ENCODE assay signal across 8 cellular contexts in genomic region chr10:94630017-94630688, GRCh38. TPM values are rescaled to one million over a fixed set of nuclear protein-coding genes. Genes with fewer than 3 reads are reported as not detected.
DNase-seq lines count a peak whose midpoint lies in the region; ATAC-seq and TF ChIP-seq lines count a peak whose summit lies in the region.

No MANE protein-coding gene starts in this region.

- H3K27ac ChIP-seq in adrenal gland (no peak overlapping the region), left lung (no peak overlapping the region), sigmoid colon (no peak overlapping the region)

- no peaks in the 10 kb centered on the region for H3K27me3 ChIP-seq in adrenal gland
- H3K27me3 ChIP-seq in left lung = no peaks in the 10 kb centered on the region
- H3K27me3 ChIP-seq in sigmoid colon = no peaks in the 10 kb centered on the region

- H3K4me3 ChIP-seq in adrenal gland (no peak overlapping the region), left lung (no peak overlapping the region), sigmoid colon (no peak overlapping the region)

- H3K9me3 ChIP-seq in adrenal gland (replicated peaks in 1 of 3) (no peaks in the 10 kb centered on the region), left lung (peaks cover 0 to 11% of the 10 kb centered on the region in 2 donors), sigmoid colon (no peaks in the 10 kb centered on the region)

- intact Hi-C loops in adrenal gland (cut with DNase I) (no loop called here), left lung (cut with DNase I) (no loop called here), sigmoid colon (cut with DNase I) (no loop called here)

- TF ChIP-seq CTCF in adrenal gland (IDR thresholded peaks at IDR 0.05) (peak; percentile 35 to 61 (median 42)), left lung (IDR thresholded peaks at IDR 0.05) (peak; percentile 47 to 55), sigmoid colon (IDR thresholded peaks at IDR 0.05) (peak in 2 of 4 experiments; percentile 12 to 38)

- TF ChIP-seq EP300 in sigmoid colon (IDR thresholded peaks at IDR 0.05) = no peak

- no peak for TF ChIP-seq POLR2A in adrenal gland (IDR thresholded peaks at IDR 0.05)
- no peak for TF ChIP-seq POLR2A in GM18505 (IDR thresholded peaks at IDR 0.05; ENCODE audit: borderline replicate concordance, extremely low read depth, insufficient read depth, insufficient read length)
- TF ChIP-seq POLR2A in sigmoid colon (IDR thresholded peaks at IDR 0.05) = no peak

- ATAC-seq in left lung (peak; percentile 59), GM18505 (IDR thresholded peaks at IDR 0.05; ENCODE audit: unreplicated experiment) (no peak)

- DNase-seq in SIG-M5 treated with dmso at 0.1 percent for 504 hours (lab: John Stamatoyannopoulos, UW; ENCODE audit: unreplicated experiment) (peak; percentile 24), SIG-M5 (lab: John Stamatoyannopoulos, UW) (no peak), M059J (ENCODE audit: low read depth) (peak; percentile 19), adrenal gland (no peak), left lung (no peak), sigmoid colon (no peak)
- no peak for DNase-seq in stimulated activated naive CD4-positive, alpha-beta T cell treated with Interleukin-2 at 50 U/mL for 16 hours (lab: John Stamatoyannopoulos, UW)

- WGBS in adrenal gland, 4 donors = 18 to 23% (median 21%) methylated on average over 4 of the region's 4 CpGs
- 33 to 34% methylated on average over 4 of the region's 4 CpGs for WGBS in sigmoid colon, 2 donors

- H3K4me1 ChIP-seq in adrenal gland (replicated peaks in 1 of 2) = no peaks in the 10 kb centered on the region
- H3K4me1 ChIP-seq in left lung = no peaks in the 10 kb centered on the region
- no peaks in the 10 kb centered on the region for H3K4me1 ChIP-seq in sigmoid colon

- H3K36me3 ChIP-seq in adrenal gland (replicated peaks in 1 of 2) = no peaks in the 10 kb centered on the region
- no peaks in the 10 kb centered on the region for H3K36me3 ChIP-seq in left lung
- no peaks in the 10 kb centered on the region for H3K36me3 ChIP-seq in sigmoid colon

RNA-seq across cellular contexts. Expression of gene CYP2C18, which starts 53.4 kb away (rescaled TPM):
- total RNA-seq in M059J (2014; rRNA removed; shearing (Covaris generic)) = not detected in 2 replicates
- not detected for total RNA-seq in adrenal gland
- under 1 TPM in 2 of 3 donors, not detected in 1; 0.03 to 0.07 TPM for polyA plus RNA-seq in adrenal gland
- total RNA-seq in left lung = 1 to 10 TPM in 1 of 2 donors, under 1 TPM in 1; 0.47 to 2.1 TPM
- not detected for total RNA-seq in sigmoid colon
- polyA plus RNA-seq in sigmoid colon = 1 to 10 TPM; 2.1 to 4.1 (median 3.0) TPM

Comparison
In these comparisons a context has a peak if more than half of its experiments do, and no peak if none do; other contexts are left out.
1. DNase-seq: peak in SIG-M5 treated with dmso at 0.1 percent for 504 hours (single experiment) and M059J (single experiment); none in SIG-M5 (single experiment), adrenal gland (0 of 7), left lung (0 of 2), stimulated activated naive CD4-positive, alpha-beta T cell treated with Interleukin-2 at 50 U/mL for 16 hours (single experiment) and sigmoid colon (single experiment).